Comparison of ENCODE assay signal across 7 cellular contexts in genomic region chr3:37243811-37244748, GRCh38. TPM values are rescaled to one million over a fixed set of nuclear protein-coding genes. Genes with fewer than 3 reads are reported as not detected.
DNase-seq lines count a peak whose midpoint lies in the region; ATAC-seq, FAIRE-seq and TF ChIP-seq lines count a peak whose summit lies in the region.

No MANE protein-coding gene starts in this region.

- H2BK12ac ChIP-seq in trophoblast cell (ENCODE audit: low read length): peak overlapping the region; percentile 4

- peak overlapping the region; percentile 5 for H3K4ac ChIP-seq in trophoblast cell (ENCODE audit: low read depth, low read length)

- H3K23ac ChIP-seq in trophoblast cell (ENCODE audit: low read length): no peak overlapping the region

- H4K91ac ChIP-seq in trophoblast cell (ENCODE audit: low read depth, low read length): peak overlapping the region; percentile 81

- H3K79me2 ChIP-seq in trophoblast cell (ENCODE audit: control insufficient read depth, insufficient read depth, low read length, poor library complexity): peaks cover 13% of the 10 kb centered on the region

- peak overlapping the region; percentile 80 for H3K4me3 ChIP-seq in RWPE2 (ENCODE audit: severe bottlenecking)
- peak overlapping the region; percentile 48 to 98 (median 92) for H3K4me3 ChIP-seq in heart right ventricle
- peak overlapping the region; percentile 82 for H3K4me3 ChIP-seq in trophoblast cell (ENCODE audit: low read depth, low read length)
- peak overlapping the region; percentile 44 to 72 for H3K4me3 ChIP-seq in aorta (ENCODE audit: low read length in 2 of 2)

- 2% methylated on average over 36 of the region's 36 CpGs for WGBS in heart right ventricle, 2 donors
- WGBS in trophoblast cell (ENCODE audit: extremely low coverage, insufficient coverage, insufficient read length): no CpG with 5 or more reads among the region's 36 CpGs
- 1% methylated on average over 36 of the region's 36 CpGs for WGBS in aorta, 2 donors

- no peak for TF ChIP-seq CTCF in RWPE2 (IDR thresholded peaks at IDR 0.05; ENCODE audit: poor library complexity, severe bottlenecking)
- TF ChIP-seq CTCF in heart right ventricle (IDR thresholded peaks at IDR 0.05): no peak

- no peak overlapping the region for H2AK5ac ChIP-seq in trophoblast cell (ENCODE audit: low read length)

- H3K27ac ChIP-seq in RWPE2 (ENCODE audit: poor library complexity, severe bottlenecking) (peak overlapping the region; percentile 82), heart right ventricle (peak overlapping the region; percentile 87 to 98 (median 97)), trophoblast cell (ENCODE audit: low read depth, low read length) (peak overlapping the region; percentile 71), aorta (ENCODE audit: low read depth in 1 of 2, low read length in 2 of 2) (peak overlapping the region; percentile 84 to 86)

- peaks cover 29% of the 10 kb centered on the region for H3K4me1 ChIP-seq in RWPE2 (ENCODE audit: insufficient read depth, poor library complexity, severe bottlenecking)
- H3K4me1 ChIP-seq in heart right ventricle: peaks cover 8 to 68% (median 57%) of the 10 kb centered on the region in 9 donors
- H3K4me1 ChIP-seq in trophoblast cell (ENCODE audit: control insufficient read depth in 1 of 2, insufficient read depth in 2 of 2, low read length in 2 of 2): peaks cover 2 to 5% of the 10 kb centered on the region in 2 experiments
- peaks cover 0 to 2% of the 10 kb centered on the region in 2 donors for H3K4me1 ChIP-seq in aorta (ENCODE audit: control insufficient read depth in 1 of 2, insufficient read depth in 2 of 2, low read length in 2 of 2)

- DNase-seq in GM12892 (ENCODE audit: insufficient read length) (peak; percentile 26), RWPE2 (ENCODE audit: low spot score) (peak; percentile 83), amniotic epithelial cell (ENCODE audit: low read depth) (peak; percentile 51), heart right ventricle (peak; percentile 78 to 84), trophoblast cell (peak; percentile 99), aorta (peak; percentile 91 to 96)

- H3K27me3 ChIP-seq in RWPE2 (ENCODE audit: insufficient read depth, poor library complexity, severe bottlenecking) (no peaks in the 10 kb centered on the region), heart right ventricle (no peaks in the 10 kb centered on the region), trophoblast cell (ENCODE audit: insufficient read depth, low read length) (no peaks in the 10 kb centered on the region), aorta (ENCODE audit: control insufficient read depth in 1 of 2, insufficient read depth in 2 of 2, low read length in 1 of 2) (no peaks in the 10 kb centered on the region)

- H4K12ac ChIP-seq in trophoblast cell (ENCODE audit: low read depth, low read length): peak overlapping the region; percentile 98

- peak overlapping the region; percentile 85 for H4K8ac ChIP-seq in trophoblast cell (ENCODE audit: low read depth, low read length)

- H2AFZ ChIP-seq in trophoblast cell (ENCODE audit: insufficient read depth, low read length, poor library complexity): peak overlapping the region; percentile 10

- H3K9me3 ChIP-seq in RWPE2 (ENCODE audit: severe bottlenecking) (no peaks in the 10 kb centered on the region), heart right ventricle (no peaks in the 10 kb centered on the region), trophoblast cell (ENCODE audit: insufficient read depth, low read depth, low read length) (no peaks in the 10 kb centered on the region), aorta (ENCODE audit: control insufficient read depth, low read length) (no peaks in the 10 kb centered on the region)

- H2BK5ac ChIP-seq in trophoblast cell (ENCODE audit: low read depth, low read length, poor library complexity): peak overlapping the region; percentile 69

- peaks cover 13% of the 10 kb centered on the region for H3K79me1 ChIP-seq in trophoblast cell (ENCODE audit: low read length)

- H3K14ac ChIP-seq in trophoblast cell (ENCODE audit: low read length): peak overlapping the region; percentile 16

- H3K18ac ChIP-seq in trophoblast cell (ENCODE audit: low read length): peak overlapping the region; percentile 32

- no peak for TF ChIP-seq POLR2A in GM12892 (IDR thresholded peaks at IDR 0.05; ENCODE audit: low read depth, low read length)

- intact Hi-C loops in heart right ventricle (cut with DNase I): no loop called here
- intact Hi-C loops in aorta (cut with DNase I): no loop called here

- H3K4me2 ChIP-seq in trophoblast cell (ENCODE audit: low read length): peak overlapping the region; percentile 80

- FAIRE-seq in GM12892 (lab: Jason Lieb, UNC): peak; percentile 84

- peak overlapping the region; percentile 42 for H2BK120ac ChIP-seq in trophoblast cell (ENCODE audit: insufficient read depth, low read length, poor library complexity)

- peak overlapping the region; percentile 31 for H3K9ac ChIP-seq in trophoblast cell (ENCODE audit: low read length)

- H3K36me3 ChIP-seq in RWPE2 (ENCODE audit: low read depth) (peaks cover 19% of the 10 kb centered on the region), heart right ventricle (no peaks in the 10 kb centered on the region), trophoblast cell (ENCODE audit: control insufficient read depth in 1 of 2, insufficient read depth in 2 of 2, low read length in 2 of 2) (no peaks in the 10 kb centered on the region), aorta (ENCODE audit: control insufficient read depth in 1 of 2, insufficient read depth in 2 of 2, low read length in 1 of 2) (no peaks in the 10 kb centered on the region)

- ATAC-seq in HG02884 (IDR thresholded peaks at IDR 0.05; ENCODE audit: unreplicated experiment): peak; percentile 4
- peak; percentile 74 for ATAC-seq in RWPE2 (ENCODE audit: low read depth)
- peak; percentile 47 to 86 (median 82) for ATAC-seq in heart right ventricle
- peak; percentile 87 for ATAC-seq in aorta (ENCODE audit: low FRiP score)

RNA-seq across cellular contexts. Expression of gene GOLGA4, which starts 1.0 kb away (rescaled TPM):
- 26.1 TPM for polyA plus RNA-seq in GM12892 (2012; ENCODE audit: missing spikeins)
- total RNA-seq in heart right ventricle (100 to 1,000 TPM; 132 to 214 (median 187) TPM), aorta (100 to 1,000 TPM; 111 to 126 TPM)
- polyA plus RNA-seq in heart right ventricle (10 to 100 TPM; 36.7 to 74.0 TPM), aorta (10 to 100 TPM; 30.1 to 39.8 TPM)
- polyA plus RNA-seq in trophoblast cell (2013): 115 TPM in 2 replicates

Comparison
In these comparisons a context has a peak if more than half of its experiments do, and no peak if none do; other contexts are left out.
1. Peak in every context shown above with its lines: DNase-seq, ATAC-seq, H3K4me3 ChIP-seq and H3K27ac ChIP-seq.
2. DNase-seq: peak in every context shown above with its lines; median percentile 99 in trophoblast cell; 94 in aorta; 83 in RWPE2; 81 in heart right ventricle; 51 in amniotic epithelial cell; 26 in GM12892.
3. ATAC-seq: peak in every context shown above with its lines; median percentile 87 in aorta; 82 in heart right ventricle; 74 in RWPE2; 4 in HG02884.